8 cellular contexts compared by ENCODE assay signal in genomic region chr9:133782157-133783130, GRCh38. TPM values are rescaled to one million over a fixed set of nuclear protein-coding genes. Genes with fewer than 3 reads are reported as not detected.
DNase-seq lines count a peak whose midpoint lies in the region; ATAC-seq and TF ChIP-seq lines count a peak whose summit lies in the region.

No MANE protein-coding gene starts in this region.

- peak; percentile 91 for TF ChIP-seq CTCF in chondrocyte (IDR thresholded peaks at IDR 0.05)

- DNase-seq in DMS153 treated with DMSO at 0.1 percent for 48 hours (lab: John Stamatoyannopoulos, UW; ENCODE audit: unreplicated experiment) (peak; percentile 32), DMS153 (lab: John Stamatoyannopoulos, UW) (no peak), NCI-H1417 treated with DMSO at 0.1 percent for 48 hours (lab: John Stamatoyannopoulos, UW) (peak; percentile 12), chondrocyte (ENCODE audit: low spot score) (peak; percentile 77), left lobe of liver (ENCODE audit: low spot score) (no peak)
- DNase-seq in activated CD4-positive, alpha-beta T cell treated with anti-CD3 and anti-CD28 coated beads for 24 hours (ENCODE audit: low read depth in 2 of 2), result peak; percentile 52 to 60
- peak; percentile 30 to 42 (median 35) for DNase-seq in stimulated activated CD4-positive, alpha-beta T cell treated with anti-CD3 and anti-CD28 coated beads, TNF-alpha, amount 100 ng/mL, for 4 hours (ENCODE audit: low read depth in 3 of 3)

- H3K9me3 Mint-ChIP-seq in chondrocyte (ENCODE audit: low read depth), result no peaks in the 10 kb centered on the region

- ATAC-seq in left lobe of liver (peak; percentile 76), GM21576 (IDR thresholded peaks at IDR 0.05; ENCODE audit: unreplicated experiment) (no peak)

- H3K4me3 Mint-ChIP-seq in chondrocyte (ENCODE audit: unreplicated experiment), result no peak overlapping the region

- no peak overlapping the region for H3K27ac Mint-ChIP-seq in chondrocyte (ENCODE audit: unreplicated experiment)

- H3K4me1 Mint-ChIP-seq in chondrocyte (ENCODE audit: low read depth), result no peaks in the 10 kb centered on the region

- peaks cover 4% of the 10 kb centered on the region for H3K36me3 Mint-ChIP-seq in chondrocyte (ENCODE audit: low read depth)

- no peaks in the 10 kb centered on the region for H3K27me3 Mint-ChIP-seq in chondrocyte (ENCODE audit: low read depth)

RNA-seq across cellular contexts. Expression of gene SARDH, which starts 44.3 kb away (rescaled TPM):
- total RNA-seq in chondrocyte (0.74 to 1.2 TPM in 2 of 3 replicates, not detected in the other), left lobe of liver (208 TPM)

Comparison
In these comparisons a context has a peak if more than half of its experiments do, and no peak if none do; other contexts are left out.
1. DNase-seq: peak in DMS153 treated with DMSO at 0.1 percent for 48 hours (single experiment), NCI-H1417 treated with DMSO at 0.1 percent for 48 hours (single experiment), activated CD4-positive, alpha-beta T cell treated with anti-CD3 and anti-CD28 coated beads for 24 hours (2 of 2), chondrocyte (single experiment) and stimulated activated CD4-positive, alpha-beta T cell treated with anti-CD3 and anti-CD28 coated beads, TNF-alpha, amount 100 ng/mL, for 4 hours (3 of 3); none in DMS153 (single experiment) and left lobe of liver (single experiment).
2. RNA of gene SARDH, which starts 44.3 kb away (total RNA-seq): 208 TPM in left lobe of liver (single experiment); 0.74 to 1.2 TPM in chondrocyte; every median in the first group is over 10 times any median in the second.